Comparison of ENCODE assay signal across 23 cellular contexts in the genomic region with DNA sequence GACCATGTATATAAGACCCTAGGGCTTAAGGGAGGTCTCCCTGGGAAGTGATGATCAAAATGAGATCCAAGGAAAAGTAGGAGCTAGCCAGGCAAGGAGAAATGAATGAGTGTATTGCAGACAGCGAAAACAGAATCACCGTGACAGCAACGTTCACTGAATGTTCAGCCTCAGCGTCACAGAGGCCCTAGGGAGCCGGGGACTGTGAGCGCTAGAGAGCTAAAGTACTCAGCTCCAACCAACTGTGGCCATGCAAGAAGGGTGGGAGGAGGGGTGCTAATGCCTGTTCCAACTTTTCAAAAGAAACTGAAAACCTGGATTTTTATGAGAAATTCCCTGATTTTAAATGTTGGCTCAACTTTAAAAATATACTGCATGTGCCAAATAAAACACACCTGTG.
DNase-seq lines count a peak whose midpoint lies in the region; ATAC-seq, FAIRE-seq and TF ChIP-seq lines count a peak whose summit lies in the region.
"Had no signal": no experiment of that assay in that cellular context is flagged by ENCODE, and none has a peak within 500 bp of the region (broad histone marks: within the 10 kb centered on the region; RNA-seq: fewer than 3 reads in every experiment).

No MANE protein-coding gene starts in this region.

- no peak overlapping the region; the same call in none of the 2 replicates for H2AFZ ChIP-seq in GM12878 (ENCODE audit: control insufficient read depth, low read depth, low read length)

- H3K4me1 Mint-ChIP-seq in naive B cell, result peaks cover 38 to 57% (median 49%) of the 10 kb centered on the region in 3 donors
- H3K4me1 Mint-ChIP-seq in stimulated activated memory B cell treated with anti-CD40 and anti-IgM and Interleukin-4, amounts not matched to agents 10 μg/mL and 1 μg/mL and 100 μg/mL, for 72 hours, result peaks cover 45% of the 10 kb centered on the region
- H3K4me1 Mint-ChIP-seq in natural killer cell treated with Interleukin-12 subunit alpha and Interleukin-12 subunit beta and Interleukin-15 and Interleukin-18, amount 100 ng/mL, for 72 hours (ENCODE audit: low read depth in 2 of 2), result peaks cover 48 to 49% of the 10 kb centered on the region in 2 donors

- CTCF ChIA-PET in GM12878 (lab: Yijun Ruan, JAX), result interaction anchor here (1.3 kb wide), 1 partner anchor 14 kb away, joined by 5 read pairs; no protein-coding TSS in a partner anchor

- H3K27ac Mint-ChIP-seq in naive B cell, result peak overlapping the region; percentile 12 to 93 (median 70)
- no peak overlapping the region for H3K27ac Mint-ChIP-seq in stimulated activated memory B cell treated with anti-CD40 and anti-IgM and Interleukin-4, amounts not matched to agents 10 μg/mL and 1 μg/mL and 100 μg/mL, for 72 hours
- peak overlapping the region in 1 of 2 donors; percentile 26 for H3K27ac Mint-ChIP-seq in natural killer cell treated with Interleukin-12 subunit alpha and Interleukin-12 subunit beta and Interleukin-15 and Interleukin-18, amount 100 ng/mL, for 72 hours

- RAD21 ChIA-PET in GM12878 (lab: Charles Lee; ENCODE audit: unreplicated experiment), result interaction anchor here (1.0 to 2.6 kb wide), 5 partner anchors 10 to 109 kb away, joined by 4 to 10 read pairs (median 8); no protein-coding TSS in a partner anchor

- peak overlapping the region in 2 of 8 donors; percentile 63 to 72 for H3K4me3 Mint-ChIP-seq in naive B cell
- no peak overlapping the region for H3K4me3 Mint-ChIP-seq in stimulated activated memory B cell treated with anti-CD40 and anti-IgM and Interleukin-4, amounts not matched to agents 10 μg/mL and 1 μg/mL and 100 μg/mL, for 72 hours
- H3K4me3 Mint-ChIP-seq in natural killer cell treated with Interleukin-12 subunit alpha and Interleukin-12 subunit beta and Interleukin-15 and Interleukin-18, amount 100 ng/mL, for 72 hours, result no peak overlapping the region

- no peak for TF ChIP-seq POLR2A in GM12878 (IDR thresholded peaks at IDR 0.05; ENCODE audit: low read depth, low read length)

- TF ChIP-seq EP300 in GM12878 (IDR thresholded peaks at IDR 0.05; ENCODE audit: borderline replicate concordance in 1 of 2, control insufficient read depth in 1 of 2, low read depth in 2 of 2, low read length in 2 of 2), result no peak

- H3K4me2 ChIP-seq in GM12878 (ENCODE audit: control insufficient read depth, insufficient read depth), result no peak overlapping the region

- H3K27ac ChIP-seq in GM12878 (ENCODE audit: control insufficient read depth, insufficient read depth), result no peak overlapping the region

- H3K9me3 Mint-ChIP-seq in naive B cell, result no peaks in the 10 kb centered on the region
- no peaks in the 10 kb centered on the region for H3K9me3 Mint-ChIP-seq in stimulated activated memory B cell treated with anti-CD40 and anti-IgM and Interleukin-4, amounts not matched to agents 10 μg/mL and 1 μg/mL and 100 μg/mL, for 72 hours
- no peaks in the 10 kb centered on the region for H3K9me3 Mint-ChIP-seq in natural killer cell treated with Interleukin-12 subunit alpha and Interleukin-12 subunit beta and Interleukin-15 and Interleukin-18, amount 100 ng/mL, for 72 hours
- H3K9me3 Mint-ChIP-seq: CD4-positive, CD25-positive, alpha-beta regulatory T cell had no signal

- H3K9me3 ChIP-seq in GM12878 (replicated peaks; ENCODE audit: control insufficient read depth, insufficient read depth, low read length), result no peaks in the 10 kb centered on the region; the same call in 2 of the 3 replicates
- H3K9me3 ChIP-seq: HAP-1 had no signal

- peak; percentile 56 for ATAC-seq in GM18868 (IDR thresholded peaks at IDR 0.05; ENCODE audit: unreplicated experiment)
- peak; percentile 35; the same call in 1 of the 3 replicates for ATAC-seq in GM12878
- peak; percentile 77 for ATAC-seq in naive B cell (ENCODE audit: low read depth in 2 of 2)
- ATAC-seq in stimulated activated memory B cell treated with anti-CD40 and anti-IgM and Interleukin-4, amounts not matched to agents 10 μg/mL and 1 μg/mL and 100 μg/mL, for 72 hours, result peak; percentile 64
- ATAC-seq in natural killer cell treated with Interleukin-12 subunit alpha and Interleukin-12 subunit beta and Interleukin-15 and Interleukin-18, amount 100 ng/mL, for 72 hours, result no peak
- ATAC-seq: SK-N-SH treated with all-trans-retinoic acid at 6 μM for 48 hours had no signal

- no peak for DNase-seq in GM12878 (ENCODE audit: low read depth, low spot score)
- peak; percentile 49 for DNase-seq in naive B cell
- no peak for DNase-seq in SW 1271 (lab: John Stamatoyannopoulos, UW)
- DNase-seq in natural killer cell treated with Interleukin-12 subunit alpha and Interleukin-12 subunit beta and Interleukin-15 and Interleukin-18, amount 100 ng/mL, for 72 hours (ENCODE audit: low spot score), result no peak
- no peak for DNase-seq in SHP77 (lab: John Stamatoyannopoulos, UW)
- DNase-seq in OCI-M1 (lab: John Stamatoyannopoulos, UW), result no peak
- DNase-seq: CD4-positive, CD25-positive, alpha-beta regulatory T cell; COR-L47; DMS 273 treated with DMSO at 0.1 percent for 48 hours; DND-41; KG1; NCI-H1105 treated with DMSO at 0.1 percent for 48 hours; NCI-H1694; NCI-H2081 treated with DMSO at 0.1 percent for 48 hours; NCI-H510A; NCI-H774; RPMI8226; SIG-M5 had no signal

- POLR2A ChIA-PET in GM12878 (lab: Charles Lee), result interaction anchor here (0.5 kb wide), 1 partner anchor 126 kb away, joined by 5 read pairs; no protein-coding TSS in a partner anchor

- in situ Hi-C loops in GM12878 (cut with MboI), result no loop called here

- WGBS in GM12878 (ENCODE audit: insufficient coverage, insufficient replicate concordance, low lambda C conversion rate, missing lambda C conversion rate), result 50% methylated on average over 6 of the region's 6 CpGs

- H3K79me2 ChIP-seq in GM12878 (ENCODE audit: control insufficient read depth, insufficient read depth, low read length), result no peaks in the 10 kb centered on the region

- FAIRE-seq in GM12878 (lab: Jason Lieb, UNC), result no peak
- FAIRE-seq: GM18507 had no signal

- no peaks in the 10 kb centered on the region for H3K27me3 Mint-ChIP-seq in naive B cell
- no peaks in the 10 kb centered on the region for H3K27me3 Mint-ChIP-seq in stimulated activated memory B cell treated with anti-CD40 and anti-IgM and Interleukin-4, amounts not matched to agents 10 μg/mL and 1 μg/mL and 100 μg/mL, for 72 hours
- H3K27me3 Mint-ChIP-seq in natural killer cell treated with Interleukin-12 subunit alpha and Interleukin-12 subunit beta and Interleukin-15 and Interleukin-18, amount 100 ng/mL, for 72 hours, result no peaks in the 10 kb centered on the region
- H3K27me3 Mint-ChIP-seq: CD4-positive, CD25-positive, alpha-beta regulatory T cell had no signal

- H3K4me3 ChIP-seq in GM12878, result no peak overlapping the region
- H3K4me3 ChIP-seq: HAP-1 had no signal

- no peak for TF ChIP-seq CTCF in GM12878 (IDR thresholded peaks at IDR 0.05 in 2 of 3, conservative IDR thresholded peaks at IDR 0.05 in 1 of 3; ENCODE audit: control insufficient read depth in 2 of 3, extremely low read depth in 1 of 3, insufficient read depth in 1 of 3, low read depth in 3 of 3, low read length in 3 of 3)

- intact Hi-C loops in GM12878 (cut with micrococcal nuclease; ENCODE audit: unreplicated experiment), result no loop called here

- H3K36me3 Mint-ChIP-seq in naive B cell, result no peaks in the 10 kb centered on the region
- H3K36me3 Mint-ChIP-seq in stimulated activated memory B cell treated with anti-CD40 and anti-IgM and Interleukin-4, amounts not matched to agents 10 μg/mL and 1 μg/mL and 100 μg/mL, for 72 hours, result no peaks in the 10 kb centered on the region
- H3K36me3 Mint-ChIP-seq in natural killer cell treated with Interleukin-12 subunit alpha and Interleukin-12 subunit beta and Interleukin-15 and Interleukin-18, amount 100 ng/mL, for 72 hours, result no peaks in the 10 kb centered on the region
- H3K36me3 Mint-ChIP-seq: CD4-positive, CD25-positive, alpha-beta regulatory T cell had no signal

- peaks cover 23% of the 10 kb centered on the region for H3K4me1 ChIP-seq in GM12878 (ENCODE audit: control insufficient read depth, insufficient read depth, low read length)
- H3K4me1 ChIP-seq: HAP-1 had no signal

- H3K27me3 ChIP-seq in GM12878 (replicated peaks in 1 of 2; ENCODE audit: control insufficient read depth in 2 of 2, insufficient read depth in 2 of 2, low read length in 1 of 2), result no peaks in the 10 kb centered on the region

- BruUV-seq in GM12878 (replicated peaks; lab: Mats Ljungman, UMichigan), result no TSS peak

- no peak for TF ChIP-seq RAD21 in GM12878 (IDR thresholded peaks at IDR 0.05; ENCODE audit: insufficient read depth, low read depth, low read length)

- H3K9ac ChIP-seq in GM12878 (ENCODE audit: control insufficient read depth, insufficient read depth, low read length), result no peak overlapping the region

- no peaks in the 10 kb centered on the region for H4K20me1 ChIP-seq in GM12878 (ENCODE audit: control insufficient read depth, insufficient read depth)

- SMC1A ChIA-PET in GM12878 (lab: Charles Lee; ENCODE audit: uncharacterized antibody, unreplicated experiment), result interaction anchor here (1.0 to 7.1 kb wide), 7 partner anchors 10 to 129 kb away, joined by 3 to 67 read pairs (median 10); no protein-coding TSS in a partner anchor

- no peaks in the 10 kb centered on the region for H3K36me3 ChIP-seq in GM12878 (ENCODE audit: control insufficient read depth in 2 of 2, insufficient read depth in 2 of 2, low read length in 1 of 2)
- H3K36me3 ChIP-seq: HAP-1 had no signal

Comparison
In these comparisons a context has a peak if more than half of its experiments do, and no peak if none do; other contexts are left out.
1. ATAC-seq: peak in GM18868 (single experiment), GM12878 (single experiment), naive B cell (2 of 2) and stimulated activated memory B cell treated with anti-CD40 and anti-IgM and Interleukin-4, amounts not matched to agents 10 μg/mL and 1 μg/mL and 100 μg/mL, for 72 hours (single experiment); none in natural killer cell treated with Interleukin-12 subunit alpha and Interleukin-12 subunit beta and Interleukin-15 and Interleukin-18, amount 100 ng/mL, for 72 hours (0 of 2).